Comparison of ENCODE assay signal across 1 cellular context in the genomic region with DNA sequence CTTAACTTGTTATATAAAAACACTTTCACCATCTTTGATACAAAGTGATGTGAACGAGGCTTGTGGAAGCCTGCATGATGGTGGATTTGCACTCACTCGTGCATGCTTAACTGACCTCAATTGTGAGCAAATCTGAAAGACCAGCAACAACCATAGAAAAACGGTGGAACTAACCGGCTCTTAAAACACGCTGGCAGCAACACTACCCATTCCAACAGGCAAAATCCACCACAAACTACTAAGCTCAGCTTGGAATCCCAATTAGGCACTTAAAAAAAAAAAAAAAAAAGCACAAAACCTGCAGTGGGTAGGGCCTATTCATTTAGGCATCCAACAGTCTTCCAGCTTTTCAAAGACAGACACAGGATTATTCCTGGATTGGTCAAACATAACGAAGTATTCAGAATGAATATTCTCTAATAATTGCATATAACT.
A peak's percentile ranks its signal among the peaks of the same experiment; 100 is the strongest.
TF ChIP-seq lines count a peak whose summit lies in the region.

No MANE protein-coding gene starts in this region.

TF ChIP-seq in GM12878, 131 proteins besides CTCF, POLR2A, EP300 and RAD21 (continued from another document):
- TF ChIP-seq IKZF1 (conservative IDR thresholded peaks at IDR 0.05) (no peak), BHLHE40 (IDR thresholded peaks at IDR 0.05; ENCODE audit: borderline replicate concordance in 1 of 2, low read depth in 2 of 2, low read length in 1 of 2) (peak in 1 of 2 experiments; percentile 49; a peak in 1 of 4 replicates), ZNF622 (IDR thresholded peaks at IDR 0.05) (no peak), RFX5 (IDR thresholded peaks at IDR 0.05; ENCODE audit: low read depth, low read length) (no peak), SMAD5 (IDR thresholded peaks at IDR 0.05; ENCODE audit: low read depth) (no peak), ZNF384 (IDR thresholded peaks at IDR 0.05; ENCODE audit: borderline replicate concordance, low read depth, low read length) (peak; percentile 9; the same call in 1 of the 2 replicates)
- TF ChIP-seq, protein P1, sequence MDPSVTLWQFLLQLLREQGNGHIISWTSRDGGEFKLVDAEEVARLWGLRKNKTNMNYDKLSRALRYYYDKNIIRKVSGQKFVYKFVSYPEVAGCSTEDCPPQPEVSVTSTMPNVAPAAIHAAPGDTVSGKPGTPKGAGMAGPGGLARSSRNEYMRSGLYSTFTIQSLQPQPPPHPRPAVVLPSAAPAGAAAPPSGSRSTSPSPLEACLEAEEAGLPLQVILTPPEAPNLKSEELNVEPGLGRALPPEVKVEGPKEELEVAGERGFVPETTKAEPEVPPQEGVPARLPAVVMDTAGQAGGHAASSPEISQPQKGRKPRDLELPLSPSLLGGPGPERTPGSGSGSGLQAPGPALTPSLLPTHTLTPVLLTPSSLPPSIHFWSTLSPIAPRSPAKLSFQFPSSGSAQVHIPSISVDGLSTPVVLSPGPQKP (IDR thresholded peaks at IDR 0.05; ENCODE audit: low read depth, low read length) = no peak
- TF ChIP-seq, protein P2, sequence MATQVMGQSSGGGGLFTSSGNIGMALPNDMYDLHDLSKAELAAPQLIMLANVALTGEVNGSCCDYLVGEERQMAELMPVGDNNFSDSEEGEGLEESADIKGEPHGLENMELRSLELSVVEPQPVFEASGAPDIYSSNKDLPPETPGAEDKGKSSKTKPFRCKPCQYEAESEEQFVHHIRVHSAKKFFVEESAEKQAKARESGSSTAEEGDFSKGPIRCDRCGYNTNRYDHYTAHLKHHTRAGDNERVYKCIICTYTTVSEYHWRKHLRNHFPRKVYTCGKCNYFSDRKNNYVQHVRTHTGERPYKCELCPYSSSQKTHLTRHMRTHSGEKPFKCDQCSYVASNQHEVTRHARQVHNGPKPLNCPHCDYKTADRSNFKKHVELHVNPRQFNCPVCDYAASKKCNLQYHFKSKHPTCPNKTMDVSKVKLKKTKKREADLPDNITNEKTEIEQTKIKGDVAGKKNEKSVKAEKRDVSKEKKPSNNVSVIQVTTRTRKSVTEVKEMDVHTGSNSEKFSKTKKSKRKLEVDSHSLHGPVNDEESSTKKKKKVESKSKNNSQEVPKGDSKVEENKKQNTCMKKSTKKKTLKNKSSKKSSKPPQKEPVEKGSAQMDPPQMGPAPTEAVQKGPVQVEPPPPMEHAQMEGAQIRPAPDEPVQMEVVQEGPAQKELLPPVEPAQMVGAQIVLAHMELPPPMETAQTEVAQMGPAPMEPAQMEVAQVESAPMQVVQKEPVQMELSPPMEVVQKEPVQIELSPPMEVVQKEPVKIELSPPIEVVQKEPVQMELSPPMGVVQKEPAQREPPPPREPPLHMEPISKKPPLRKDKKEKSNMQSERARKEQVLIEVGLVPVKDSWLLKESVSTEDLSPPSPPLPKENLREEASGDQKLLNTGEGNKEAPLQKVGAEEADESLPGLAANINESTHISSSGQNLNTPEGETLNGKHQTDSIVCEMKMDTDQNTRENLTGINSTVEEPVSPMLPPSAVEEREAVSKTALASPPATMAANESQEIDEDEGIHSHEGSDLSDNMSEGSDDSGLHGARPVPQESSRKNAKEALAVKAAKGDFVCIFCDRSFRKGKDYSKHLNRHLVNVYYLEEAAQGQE (IDR thresholded peaks at IDR 0.05; ENCODE audit: low read depth, low read length) = no peak
